9 cellular contexts compared by ENCODE assay signal in the genomic region with DNA sequence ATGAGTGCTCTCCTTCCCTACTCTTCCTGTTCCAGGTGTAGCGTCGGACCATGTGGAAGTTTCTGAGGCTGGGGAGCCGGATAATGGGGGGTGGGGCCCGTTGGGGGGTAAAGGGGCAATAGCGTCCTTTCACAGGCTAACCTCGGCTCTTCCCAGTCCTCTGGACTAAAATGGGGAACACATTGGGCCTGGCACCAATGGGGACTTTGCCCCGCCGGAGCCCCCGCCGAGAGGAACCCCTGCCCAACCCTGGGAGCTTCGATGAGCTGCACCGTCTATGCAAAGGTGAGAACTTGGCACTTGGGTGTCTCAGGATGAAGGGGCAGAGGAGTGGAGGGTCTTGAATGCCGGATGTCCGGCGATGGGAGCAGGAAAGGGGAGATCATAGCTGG. TPM values are rescaled to one million over a fixed set of nuclear protein-coding genes. Genes with fewer than 3 reads are reported as not detected.
DNase-seq lines count a peak whose midpoint lies in the region; TF ChIP-seq lines count a peak whose summit lies in the region.
"Had no signal": no experiment of that assay in that cellular context is flagged by ENCODE, and none has a peak within 500 bp of the region (broad histone marks: within the 10 kb centered on the region; RNA-seq: fewer than 3 reads in every experiment).

No MANE protein-coding gene starts in this region.

- DNase-seq in GM12864 (ENCODE audit: low read depth) (no peak), Peyer's patch (peak in 1 of 3 donors; percentile 46), posterior vena cava (ENCODE audit: low spot score) (peak; percentile 68), kidney glomerular epithelial cell (lab: John Stamatoyannopoulos, UW) (no peak), CD1c-positive myeloid dendritic cell (ENCODE audit: extremely low spot score) (no peak), NCI-H187 treated with DMSO at 0.1 percent for 48 hours (lab: John Stamatoyannopoulos, UW) (no peak), NCI-H1105 treated with DMSO at 0.1 percent for 48 hours (lab: John Stamatoyannopoulos, UW) (no peak)

- H3K4me3 ChIP-seq in GM12864 (ENCODE audit: low read depth, low read length): peak overlapping the region; percentile 64
- H3K4me3 ChIP-seq in Peyer's patch: peak overlapping the region; percentile 64 to 83 (median 68)
- peak overlapping the region; percentile 64 to 89 for H3K4me3 ChIP-seq in esophagus (ENCODE audit: low read depth in 1 of 2, low read length in 2 of 2)

- intact Hi-C loops in posterior vena cava (cut with DNase I): loop anchor here (2.0 to 10.0 kb wide), 3 partner anchors 64 to 158 kb away; no protein-coding TSS in a partner anchor

- no peak for TF ChIP-seq POLR2A in Peyer's patch (IDR thresholded peaks at IDR 0.05)

- H3K4me1 ChIP-seq in Peyer's patch (peaks cover 6 to 40% (median 10%) of the 10 kb centered on the region in 4 donors), esophagus (ENCODE audit: control insufficient read depth in 2 of 2, insufficient read depth in 2 of 2, low read length in 1 of 2) (peaks cover 2 to 8% of the 10 kb centered on the region in 2 donors)

- no peaks in the 10 kb centered on the region for H3K9me3 ChIP-seq in Peyer's patch
- H3K9me3 ChIP-seq in esophagus (ENCODE audit: control insufficient read depth in 2 of 2, insufficient read depth in 1 of 2, low read depth in 1 of 2, low read length in 1 of 2): no peaks in the 10 kb centered on the region

- peaks cover 0 to 23% (median 0%) of the 10 kb centered on the region in 3 donors for H3K36me3 ChIP-seq in Peyer's patch
- peaks cover 0 to 19% of the 10 kb centered on the region in 2 donors for H3K36me3 ChIP-seq in esophagus (ENCODE audit: control insufficient read depth in 2 of 2, insufficient read depth in 2 of 2, low read length in 1 of 2)

- peak overlapping the region; percentile 70 to 76 (median 74) for H3K27ac ChIP-seq in Peyer's patch
- peak overlapping the region; percentile 19 to 82 for H3K27ac ChIP-seq in esophagus (ENCODE audit: low read depth in 2 of 2, low read length in 1 of 2)

- WGBS in esophagus, 2 donors: 7% methylated on average over 15 of the region's 15 CpGs

- H3K27me3 ChIP-seq in Peyer's patch: no peaks in the 10 kb centered on the region
- no peaks in the 10 kb centered on the region for H3K27me3 ChIP-seq in esophagus (ENCODE audit: control insufficient read depth in 1 of 2, insufficient read depth in 2 of 2, low read length in 2 of 2)

- TF ChIP-seq CTCF in GM12864 (IDR thresholded peaks at IDR 0.05; ENCODE audit: low read depth, low read length, missing control alignments): no peak
- TF ChIP-seq CTCF in Peyer's patch (IDR thresholded peaks at IDR 0.05): no peak

RNA-seq across cellular contexts. Expression of gene TOMM40L, which starts 0.5 kb away (rescaled TPM):
- total RNA-seq in Peyer's patch (10 to 100 TPM in 3 of 4 donors, 1 to 10 TPM in 1; 8.3 to 32.2 (median 24.9) TPM), posterior vena cava (10 to 100 TPM; 13.4 to 15.0 TPM)
- 10 to 100 TPM in 1 of 2 donors, 1 to 10 TPM in 1; 8.0 to 10.5 TPM for polyA plus RNA-seq in esophagus

RNA-seq across cellular contexts. Expression of gene APOA2, which starts 2.9 kb away (rescaled TPM):
- total RNA-seq in Peyer's patch (not detected), posterior vena cava (not detected)
- not detected for polyA plus RNA-seq in esophagus
- total RNA-seq: T-helper 1 cell treated with Interleukin-12 subunit alpha and Interleukin-12 subunit beta and Interleukin-4 antibody, amounts not matched to agents 30 ng/mL and 1 ng/mL, for 36 hours had no signal

RNA-seq across cellular contexts. Expression of gene FCER1G, which starts 11.2 kb away (rescaled TPM):
- total RNA-seq in Peyer's patch (10 to 100 TPM in 2 of 4 donors, 1 to 10 TPM in 1, not detected in 1; 5.1 to 33.8 (median 11.9) TPM), posterior vena cava (100 to 1,000 TPM in 1 of 2 donors, 10 to 100 TPM in 1; 40.4 to 101 TPM)
- polyA plus RNA-seq in esophagus: 10 to 100 TPM; 10.0 to 14.0 TPM

RNA-seq across cellular contexts. Expression of gene NR1I3, which starts 11.7 kb away (rescaled TPM):
- total RNA-seq in Peyer's patch (1 to 10 TPM in 1 of 4 donors, not detected in 3; 3.2 TPM), posterior vena cava (not detected)
- polyA plus RNA-seq in esophagus: under 1 TPM in 1 of 2 donors, not detected in 1; 0.07 TPM
- total RNA-seq: T-helper 1 cell treated with Interleukin-12 subunit alpha and Interleukin-12 subunit beta and Interleukin-4 antibody, amounts not matched to agents 30 ng/mL and 1 ng/mL, for 36 hours had no signal

RNA-seq across cellular contexts. Expression of gene NDUFS2, which starts 24.1 kb away (rescaled TPM):
- total RNA-seq in Peyer's patch (100 to 1,000 TPM; 157 to 192 (median 176) TPM), posterior vena cava (10 to 100 TPM; 54.3 to 57.9 TPM)
- 10 to 100 TPM; 27.8 to 76.0 TPM for polyA plus RNA-seq in esophagus
